ENCODE assay signal across 1 cellular context in genomic region chr1:91537281-91538069, GRCh38.
TF ChIP-seq lines count a peak whose summit lies in the region.

No MANE protein-coding gene starts in this region.

TF ChIP-seq in IMR-90, 13 proteins besides CTCF, POLR2A, EP300 and RAD21 (continued from another document):
- TF ChIP-seq FOS (IDR thresholded peaks at IDR 0.05; ENCODE audit: low read depth, low read length) (0 out of 2 replicates have a peak, but pooled peaks have one; percentile 17), BHLHE40 (IDR thresholded peaks at IDR 0.05; ENCODE audit: low read depth, low read length) (peak; percentile 40; the same call in 1 of the 2 replicates), RFX5 (IDR thresholded peaks at IDR 0.05; ENCODE audit: low read depth, low read length) (no peak), NFE2L2 (IDR thresholded peaks at IDR 0.05; ENCODE audit: low read depth, low read length) (no peak), MXI1 (IDR thresholded peaks at IDR 0.05; ENCODE audit: borderline replicate concordance, low read depth, low read length) (no peak), USF2 (IDR thresholded peaks at IDR 0.05; ENCODE audit: low read depth, low read length) (no peak)
